Comparison of ENCODE assay signal across 13 cellular contexts in genomic region chr17:74473294-74473693, GRCh38. TPM values are rescaled to one million over a fixed set of nuclear protein-coding genes. Genes with fewer than 3 reads are reported as not detected.
"Had no signal": no experiment of that assay in that cellular context is flagged by ENCODE, and none has a peak within 500 bp of the region (broad histone marks: within the 10 kb centered on the region; RNA-seq: fewer than 3 reads in every experiment).

No MANE protein-coding gene starts in this region.

- DNase-seq: activated CD4-positive, alpha-beta T cell treated with anti-CD3 and anti-CD28 coated beads for 48 hours; activated T-cell treated with anti-CD3 and anti-CD28 coated beads for 4 hours; erythroblast; hippocampal formation; nucleus accumbens; right cardiac atrium; small intestine had no signal

- H3K4me3 Mint-ChIP-seq: stimulated activated memory B cell treated with anti-CD40 and anti-IgM and Interleukin-4, amounts not matched to agents 10 μg/mL and 1 μg/mL and 100 μg/mL, for 72 hours; WTC11 had no signal

- H3K27ac ChIP-seq: tibial nerve, vagina had no signal

- ATAC-seq: right cardiac atrium; stimulated activated memory B cell treated with anti-CD40 and anti-IgM and Interleukin-4, amounts not matched to agents 10 μg/mL and 1 μg/mL and 100 μg/mL, for 72 hours; WTC11 had no signal

- H3K36me3 ChIP-seq: tibial nerve, vagina had no signal

- H3K4me1 ChIP-seq: vagina had no signal

- H3K9me3 ChIP-seq: vagina had no signal

- H3K4me3 ChIP-seq: tibial nerve, vagina had no signal

- H3K27me3 Mint-ChIP-seq: progenitor cell of endocrine pancreas; stimulated activated memory B cell treated with anti-CD40 and anti-IgM and Interleukin-4, amounts not matched to agents 10 μg/mL and 1 μg/mL and 100 μg/mL, for 72 hours had no signal

- H3K27me3 ChIP-seq: vagina had no signal

- H3K27ac Mint-ChIP-seq: progenitor cell of endocrine pancreas; stimulated activated memory B cell treated with anti-CD40 and anti-IgM and Interleukin-4, amounts not matched to agents 10 μg/mL and 1 μg/mL and 100 μg/mL, for 72 hours; WTC11 had no signal

- FAIRE-seq: small intestine had no signal

RNA-seq across cellular contexts. Expression of gene CD300LB, which starts 58.0 kb away (rescaled TPM):
- total RNA-seq: activated CD8-positive, alpha-beta memory T cell treated with anti-CD3 and anti-CD28 coated beads for 36 hours; progenitor cell of endocrine pancreas; WTC11 had no signal
